12 cellular contexts compared by ENCODE assay signal in genomic region chr11:118834428-118835028, GRCh38. TPM values are rescaled to one million over a fixed set of nuclear protein-coding genes. Genes with fewer than 3 reads are reported as not detected.
DNase-seq lines count a peak whose midpoint lies in the region; ATAC-seq and TF ChIP-seq lines count a peak whose summit lies in the region.
"Had no signal": no experiment of that assay in that cellular context is flagged by ENCODE, and none has a peak within 500 bp of the region (broad histone marks: within the 10 kb centered on the region; RNA-seq: fewer than 3 reads in every experiment).

No MANE protein-coding gene starts in this region.

- H3K4me2 ChIP-seq in BLaER1 treated with 17β-estradiol and CSF1 and Interleukin-3, amounts not matched to agents 10 nM and 100 nM = peak overlapping the region in 9 of 11 experiments; percentile 4 to 63 (median 40); a peak in 15 of 22 replicates
- H3K4me2 ChIP-seq in KMS-11 = peak overlapping the region; percentile 9; the same call in 1 of the 2 replicates
- H3K4me2 ChIP-seq: neural progenitor cell had no signal

- no peaks in the 10 kb centered on the region for H4K20me1 ChIP-seq in BLaER1 treated with 17β-estradiol and CSF1 and Interleukin-3, amounts not matched to agents 10 nM and 100 nM
- no peaks in the 10 kb centered on the region for H4K20me1 ChIP-seq in KMS-11 (ENCODE audit: insufficient read depth)

- H3K4me3 ChIP-seq in BLaER1 treated with 17β-estradiol and CSF1 and Interleukin-3, amounts not matched to agents 10 nM and 100 nM = no peak overlapping the region; a peak in 1 of 20 replicates
- H3K4me3 ChIP-seq in KMS-11 (IDR thresholded peaks at IDR 0.05; ENCODE audit: insufficient read depth, low read depth, low read length) (no peak overlapping the region), lower lobe of right lung (no peak overlapping the region)
- H3K4me3 ChIP-seq: neural progenitor cell had no signal

- no peaks in the 10 kb centered on the region for H3K36me3 ChIP-seq in BLaER1 treated with 17β-estradiol and CSF1 and Interleukin-3, amounts not matched to agents 10 nM and 100 nM
- H3K36me3 ChIP-seq in KMS-11 (ENCODE audit: insufficient read depth) = no peaks in the 10 kb centered on the region
- no peaks in the 10 kb centered on the region for H3K36me3 ChIP-seq in lower lobe of right lung
- H3K36me3 ChIP-seq: neural progenitor cell had no signal

- DNase-seq in activated CD8-positive, alpha-beta T cell treated with anti-CD3 and anti-CD28 coated beads for 36 hours = peak; percentile 34
- DNase-seq in lower lobe of right lung = no peak
- no peak for DNase-seq in SHP77 (lab: John Stamatoyannopoulos, UW)
- no peak for DNase-seq in HPDE6-E6E7 (ENCODE audit: extremely low spot score)
- no peak for DNase-seq in cerebellar cortex (ENCODE audit: low spot score)
- DNase-seq: effector CD4-positive, alpha-beta T cell; NCI-H510A had no signal

- peaks cover 0 to 14% (median 6%) of the 10 kb centered on the region in 11 experiments; a peak in 8 of 22 replicates for H3K9me3 ChIP-seq in BLaER1 treated with 17β-estradiol and CSF1 and Interleukin-3, amounts not matched to agents 10 nM and 100 nM (replicated peaks in 1 of 11)
- no peaks in the 10 kb centered on the region for H3K9me3 ChIP-seq in lower lobe of right lung

- no peaks in the 10 kb centered on the region for H3K36me3 Mint-ChIP-seq in activated CD8-positive, alpha-beta T cell treated with anti-CD3 and anti-CD28 coated beads for 36 hours (ENCODE audit: low read depth)
- H3K36me3 Mint-ChIP-seq: neural progenitor cell had no signal

- CTCF ChIA-PET in activated CD8-positive, alpha-beta T cell treated with anti-CD3 and anti-CD28 coated beads for 36 hours (lab: Charles Lee) = interaction anchor here (1.0 to 1.4 kb wide), 6 partner anchors 17 to 175 kb away, joined by 3 to 6 read pairs (median 4); no protein-coding TSS in a partner anchor

- peak overlapping the region in 3 of 11 experiments; percentile 8 to 32 (median 15); a peak in 7 of 22 replicates for H3K27ac ChIP-seq in BLaER1 treated with 17β-estradiol and CSF1 and Interleukin-3, amounts not matched to agents 10 nM and 100 nM
- no peak overlapping the region for H3K27ac ChIP-seq in KMS-11
- H3K27ac ChIP-seq in lower lobe of right lung = peak overlapping the region; percentile 39
- H3K27ac ChIP-seq: neural progenitor cell had no signal

- no peaks in the 10 kb centered on the region for H3K27me3 ChIP-seq in BLaER1 treated with 17β-estradiol and CSF1 and Interleukin-3, amounts not matched to agents 10 nM and 100 nM
- H3K27me3 ChIP-seq in KMS-11 (ENCODE audit: insufficient read depth, low read depth) (no peaks in the 10 kb centered on the region), lower lobe of right lung (ENCODE audit: low read depth) (no peaks in the 10 kb centered on the region)
- H3K27me3 ChIP-seq: neural progenitor cell had no signal

- TF ChIP-seq CTCF in KMS-11 (conservative IDR thresholded peaks at IDR 0.05; ENCODE audit: low read depth, low read length) (no peak), lower lobe of right lung (IDR thresholded peaks at IDR 0.05) (no peak)
- TF ChIP-seq CTCF in activated CD8-positive, alpha-beta T cell treated with anti-CD3 and anti-CD28 coated beads for 36 hours (IDR thresholded peaks at IDR 0.05) = no peak

- no peaks in the 10 kb centered on the region for H3K79me2 ChIP-seq in KMS-11 (ENCODE audit: insufficient read depth, low read depth)

- H3K4me1 Mint-ChIP-seq in activated CD8-positive, alpha-beta T cell treated with anti-CD3 and anti-CD28 coated beads for 36 hours (ENCODE audit: low read depth) = peaks cover 21% of the 10 kb centered on the region

- no peaks in the 10 kb centered on the region for H3K27me3 Mint-ChIP-seq in activated CD8-positive, alpha-beta T cell treated with anti-CD3 and anti-CD28 coated beads for 36 hours

- peaks cover 10 to 43% (median 29%) of the 10 kb centered on the region in 10 experiments for H3K4me1 ChIP-seq in BLaER1 treated with 17β-estradiol and CSF1 and Interleukin-3, amounts not matched to agents 10 nM and 100 nM
- H3K4me1 ChIP-seq in KMS-11 (ENCODE audit: low read depth, poor library complexity, severe bottlenecking) (peaks cover 29% of the 10 kb centered on the region), lower lobe of right lung (no peaks in the 10 kb centered on the region)
- H3K4me1 ChIP-seq: neural progenitor cell had no signal

- H3K9me3 Mint-ChIP-seq in activated CD8-positive, alpha-beta T cell treated with anti-CD3 and anti-CD28 coated beads for 36 hours = no peaks in the 10 kb centered on the region
- H3K9me3 Mint-ChIP-seq: neural progenitor cell had no signal

- H2AFZ ChIP-seq in KMS-11 (ENCODE audit: low read depth) = no peak overlapping the region
- H2AFZ ChIP-seq: neural progenitor cell had no signal

- ATAC-seq in activated CD8-positive, alpha-beta T cell treated with anti-CD3 and anti-CD28 coated beads for 36 hours = peak; percentile 67
- ATAC-seq in lower lobe of right lung (peak; percentile 51 to 67), GM19463 (IDR thresholded peaks at IDR 0.05; ENCODE audit: unreplicated experiment) (no peak)

- H3K27ac Mint-ChIP-seq in activated CD8-positive, alpha-beta T cell treated with anti-CD3 and anti-CD28 coated beads for 36 hours = peak overlapping the region; percentile 74
- H3K27ac Mint-ChIP-seq: neural progenitor cell had no signal

- no peak overlapping the region for H3K9ac ChIP-seq in BLaER1 treated with 17β-estradiol and CSF1 and Interleukin-3, amounts not matched to agents 10 nM and 100 nM
- no peak overlapping the region for H3K9ac ChIP-seq in KMS-11
- H3K9ac ChIP-seq: neural progenitor cell had no signal

- intact Hi-C loops in activated CD8-positive, alpha-beta T cell treated with anti-CD3 and anti-CD28 coated beads for 36 hours (cut with micrococcal nuclease) = no loop called here
- intact Hi-C loops in lower lobe of right lung (cut with DNase I) = no loop called here

- POLR2A ChIA-PET in activated CD8-positive, alpha-beta T cell treated with anti-CD3 and anti-CD28 coated beads for 36 hours (lab: Charles Lee) = interaction anchor here (0.8 to 1.6 kb wide), 3 partner anchors 9 to 50 kb away, joined by 3 to 5 read pairs (median 3); no protein-coding TSS in a partner anchor

- peak overlapping the region; percentile 43 for H3K4me3 Mint-ChIP-seq in activated CD8-positive, alpha-beta T cell treated with anti-CD3 and anti-CD28 coated beads for 36 hours
- H3K4me3 Mint-ChIP-seq: neural progenitor cell had no signal

RNA-seq across cellular contexts. Expression of gene DDX6, which starts 43.6 kb away (rescaled TPM):
- 100 to 1,000 TPM; 155 to 158 TPM for total RNA-seq in activated CD8-positive, alpha-beta T cell treated with anti-CD3 and anti-CD28 coated beads for 36 hours
- total RNA-seq in lower lobe of right lung = 120 TPM

RNA-seq across cellular contexts. Expression of gene CXCR5, which starts 49.2 kb away (rescaled TPM):
- under 1 TPM; 0.60 to 0.92 TPM for total RNA-seq in activated CD8-positive, alpha-beta T cell treated with anti-CD3 and anti-CD28 coated beads for 36 hours
- total RNA-seq in lower lobe of right lung = 0.09 TPM
- total RNA-seq: temporal lobe had no signal
